Comparison of ENCODE assay signal across 1 cellular context in genomic region chr21:28884976-28885852, GRCh38.
A peak's percentile ranks its signal among the peaks of the same experiment; 100 is the strongest.
TF ChIP-seq lines count a peak whose summit lies in the region.

No MANE protein-coding gene starts in this region.

TF ChIP-seq in SK-N-SH, 30 proteins besides CTCF, POLR2A, EP300 and RAD21 (continued from another document):
- TF ChIP-seq ZBTB33 (IDR thresholded peaks at IDR 0.05; ENCODE audit: borderline replicate concordance, low read depth) (0 out of 2 replicates have a peak, but pooled peaks have one; percentile 19), SIN3A (IDR thresholded peaks at IDR 0.05; ENCODE audit: borderline replicate concordance, low read depth, low read length) (peak; percentile 58; the same call in 1 of the 2 replicates), FOXJ3 (CRISPR knock-in tag; IDR thresholded peaks at IDR 0.05) (peak; percentile 72; the same call in 1 of the 2 replicates), MAX (IDR thresholded peaks at IDR 0.05; ENCODE audit: low read depth) (peak; percentile 100), TEAD4 (IDR thresholded peaks at IDR 0.05; ENCODE audit: borderline replicate concordance, insufficient read depth) (no peak), NRF1 (IDR thresholded peaks at IDR 0.05; ENCODE audit: low read depth, low read length) (peak; percentile 100), JUND (IDR thresholded peaks at IDR 0.05) (no peak), MEF2A (IDR thresholded peaks at IDR 0.05; ENCODE audit: borderline replicate concordance, low read depth) (no peak), RXRA (IDR thresholded peaks at IDR 0.05; ENCODE audit: borderline replicate concordance, low read depth) (no peak), PBX3 (IDR thresholded peaks at IDR 0.05) (peak; percentile 99), FOSL2 (IDR thresholded peaks at IDR 0.05; ENCODE audit: borderline replicate concordance, low read depth) (no peak)
- TF ChIP-seq, protein P1, sequence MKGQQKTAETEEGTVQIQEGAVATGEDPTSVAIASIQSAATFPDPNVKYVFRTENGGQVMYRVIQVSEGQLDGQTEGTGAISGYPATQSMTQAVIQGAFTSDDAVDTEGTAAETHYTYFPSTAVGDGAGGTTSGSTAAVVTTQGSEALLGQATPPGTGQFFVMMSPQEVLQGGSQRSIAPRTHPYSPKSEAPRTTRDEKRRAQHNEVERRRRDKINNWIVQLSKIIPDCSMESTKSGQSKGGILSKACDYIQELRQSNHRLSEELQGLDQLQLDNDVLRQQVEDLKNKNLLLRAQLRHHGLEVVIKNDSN (IDR thresholded peaks at IDR 0.05; ENCODE audit: borderline replicate concordance, low read depth): peak; percentile 80
